In genomic region chr21:26495283-26495849, GRCh38 we compare ENCODE assay signal across 15 cellular contexts.
"Had no signal": no experiment of that assay in that cellular context is flagged by ENCODE, and none has a peak within 500 bp of the region (broad histone marks: within the 10 kb centered on the region; RNA-seq: fewer than 3 reads in every experiment).

No MANE protein-coding gene starts in this region.

- H3K36me3 ChIP-seq: esophagus muscularis mucosa, left lung, neural progenitor cell, ovary, tibial artery had no signal

- H3K27me3 Mint-ChIP-seq: activated naive CD8-positive, alpha-beta T cell treated with anti-CD3 and anti-CD28 coated beads, Interleukin-2, amount 10 ng/mL, durations not matched to agents 7 days and 5 days; naive B cell; stimulated activated memory B cell treated with anti-CD40 and anti-IgM and Interleukin-4, amounts not matched to agents 10 μg/mL and 1 μg/mL and 100 μg/mL, for 72 hours had no signal

- H2AFZ ChIP-seq: hepatocyte, neural progenitor cell had no signal

- H3K79me2 ChIP-seq: hepatocyte had no signal

- H3K27ac Mint-ChIP-seq: activated naive CD8-positive, alpha-beta T cell treated with anti-CD3 and anti-CD28 coated beads, Interleukin-2, amount 10 ng/mL, durations not matched to agents 7 days and 5 days; naive B cell; neural progenitor cell; stimulated activated memory B cell treated with anti-CD40 and anti-IgM and Interleukin-4, amounts not matched to agents 10 μg/mL and 1 μg/mL and 100 μg/mL, for 72 hours had no signal

- H3K4me1 Mint-ChIP-seq: activated naive CD8-positive, alpha-beta T cell treated with anti-CD3 and anti-CD28 coated beads, Interleukin-2, amount 10 ng/mL, durations not matched to agents 7 days and 5 days; stimulated activated memory B cell treated with anti-CD40 and anti-IgM and Interleukin-4, amounts not matched to agents 10 μg/mL and 1 μg/mL and 100 μg/mL, for 72 hours had no signal

- H3K27me3 ChIP-seq: esophagus muscularis mucosa, hepatocyte, left lung, neural progenitor cell, ovary, tibial artery had no signal

- H3K4me1 ChIP-seq: esophagus muscularis mucosa, left lung, tibial artery had no signal

- H3K4me3 ChIP-seq: esophagus muscularis mucosa, hepatocyte, left lung, neural progenitor cell, ovary, tibial artery had no signal

- H3K9me3 Mint-ChIP-seq: activated naive CD8-positive, alpha-beta T cell treated with anti-CD3 and anti-CD28 coated beads, Interleukin-2, amount 10 ng/mL, durations not matched to agents 7 days and 5 days had no signal

- H3K36me3 Mint-ChIP-seq: activated naive CD8-positive, alpha-beta T cell treated with anti-CD3 and anti-CD28 coated beads, Interleukin-2, amount 10 ng/mL, durations not matched to agents 7 days and 5 days; naive B cell; stimulated activated memory B cell treated with anti-CD40 and anti-IgM and Interleukin-4, amounts not matched to agents 10 μg/mL and 1 μg/mL and 100 μg/mL, for 72 hours had no signal

- H3K4me3 Mint-ChIP-seq: activated naive CD8-positive, alpha-beta T cell treated with anti-CD3 and anti-CD28 coated beads, Interleukin-2, amount 10 ng/mL, durations not matched to agents 7 days and 5 days; naive B cell; neural progenitor cell; stimulated activated memory B cell treated with anti-CD40 and anti-IgM and Interleukin-4, amounts not matched to agents 10 μg/mL and 1 μg/mL and 100 μg/mL, for 72 hours had no signal

- DNase-seq: activated naive CD4-positive, alpha-beta T cell; activated naive CD8-positive, alpha-beta T cell treated with anti-CD3 and anti-CD28 coated beads, Interleukin-2, amount 10 ng/mL, durations not matched to agents 7 days and 5 days; activated T-cell treated with anti-CD3 and anti-CD28 coated beads for 4 hours; anterior cingulate cortex; cortex of kidney; effector CD4-positive, alpha-beta T cell; left lung; naive B cell; ovary; stimulated activated CD4-positive, alpha-beta T cell treated with anti-CD3 and anti-CD28 coated beads, Interleukin-12 subunit alpha, Interleukin-12 subunit beta, amount 100 ng/mL, for 4 hours; tibial artery had no signal

- H3K9ac ChIP-seq: neural progenitor cell had no signal

- H3K4me2 ChIP-seq: hepatocyte, neural progenitor cell had no signal

- H3K27ac ChIP-seq: esophagus muscularis mucosa, hepatocyte, left lung, neural progenitor cell, ovary, tibial artery had no signal

- ATAC-seq: left lung; stimulated activated memory B cell treated with anti-CD40 and anti-IgM and Interleukin-4, amounts not matched to agents 10 μg/mL and 1 μg/mL and 100 μg/mL, for 72 hours had no signal

- H3K9me3 ChIP-seq: esophagus muscularis mucosa, ovary, tibial artery had no signal
